In genomic region chr13:23711355-23711754, GRCh38 we compare ENCODE assay signal across 36 cellular contexts.
"Had no signal": no experiment of that assay in that cellular context is flagged by ENCODE, and none has a peak within 500 bp of the region (broad histone marks: within the 10 kb centered on the region; RNA-seq: fewer than 3 reads in every experiment).

No MANE protein-coding gene starts in this region.

- H3K36me3 ChIP-seq: ascending aorta, cardiac muscle cell had no signal

- H3K27me3 ChIP-seq: ascending aorta, cardiac muscle cell had no signal

- FAIRE-seq: bronchial epithelial cell, TTC549 had no signal

- H3K4me1 Mint-ChIP-seq: activated B cell treated with CpG ODN at 0.5 μM for 24 hours; activated CD4-positive, alpha-beta T cell treated with anti-CD3 and anti-CD28 coated beads, Interleukin-2, amount 10 ng/mL, durations not matched to agents 24 days and 14 days; activated naive CD4-positive, alpha-beta T cell treated with anti-CD3 and anti-CD28 coated beads, Interleukin-2, amount 10 ng/mL, durations not matched to agents 7 days and 5 days; activated naive CD8-positive, alpha-beta T cell treated with anti-CD3 and anti-CD28 coated beads, Interleukin-2, amount 10 ng/mL, durations not matched to agents 7 days and 5 days; activated naive CD8-positive, alpha-beta T cell treated with anti-CD3 and anti-CD28 coated beads, Interleukin-2, amount 50 U/mL, for 24 hours; brain; central memory CD8-positive, alpha-beta T cell had no signal

- H3K9me3 Mint-ChIP-seq: activated CD8-positive, alpha-beta T cell treated with anti-CD3 and anti-CD28 coated beads for 36 hours; activated naive CD4-positive, alpha-beta T cell treated with anti-CD3 and anti-CD28 coated beads, Interleukin-2, amount 10 ng/mL, durations not matched to agents 7 days and 5 days; activated naive CD4-positive, alpha-beta T cell treated with anti-CD3 and anti-CD28 coated beads, Interleukin-2, amount 50 U/mL, for 24 hours; activated naive CD8-positive, alpha-beta T cell treated with anti-CD3 and anti-CD28 coated beads, Interleukin-2, amount 10 ng/mL, durations not matched to agents 7 days and 5 days; activated naive CD8-positive, alpha-beta T cell treated with anti-CD3 and anti-CD28 coated beads, Interleukin-2, amount 50 U/mL, for 24 hours; activated T-helper 2 cell treated with anti-CD3 and anti-CD28 coated beads, Interferon-gamma antibody, Interleukin-2, Interleukin-4, amounts not matched to agents 10 μg/mL and 5 μg/mL and 100 μg/mL, durations not matched to agents 14 hours and 24 hours and 36 hours; central memory CD8-positive, alpha-beta T cell; T-helper 1 cell treated with Interleukin-12 subunit alpha and Interleukin-12 subunit beta and Interleukin-4 antibody, amounts not matched to agents 30 μg/mL and 1 μg/mL, for 36 hours; T-helper 2 cell treated with Interferon-gamma antibody and Interleukin-4, amounts not matched to agents 5 μg/mL and 100 μg/mL, for 36 hours had no signal

- H3K9me3 ChIP-seq: ascending aorta had no signal

- H3K27ac ChIP-seq: ascending aorta, cardiac muscle cell, VCaP had no signal

- DNase-seq: activated B cell treated with CpG ODN at 0.5 μM for 24 hours; activated CD4-positive, alpha-beta memory T cell treated with anti-CD3 and anti-CD28 coated beads for 36 hours; activated CD4-positive, alpha-beta T cell treated with anti-CD3 and anti-CD28 coated beads for 4 hours; activated CD4-positive, alpha-beta T cell treated with anti-CD3 and anti-CD28 coated beads, Interleukin-2, amount 10 ng/mL, durations not matched to agents 24 days and 14 days; activated CD4-positive, alpha-beta T cell treated with anti-CD3 and anti-CD28 coated beads, Interleukin-2, amount 50 U/mL, for 1 hour; activated CD4-positive, alpha-beta T cell treated with anti-CD3 and anti-CD28 coated beads, Interleukin-2, amount 50 U/mL, for 4 hours; activated CD4-positive, CD25-positive, alpha-beta regulatory T cell treated with anti-CD3 and anti-CD28 coated beads, Interleukin-2, amount 50 U/mL, for 72 hours; activated CD8-positive, alpha-beta memory T cell treated with anti-CD3 and anti-CD28 coated beads, Interleukin-2, amount 50 U/mL, for 4 hours; activated CD8-positive, alpha-beta T cell treated with anti-CD3 and anti-CD28 coated beads for 36 hours; activated effector memory CD4-positive, alpha-beta T cell treated with Interleukin-2 at 50 U/mL for 16 hours; activated gamma-delta T cell; activated naive CD4-positive, alpha-beta T cell treated with anti-CD3 and anti-CD28 coated beads, Interleukin-2, amount 10 ng/mL, durations not matched to agents 7 days and 5 days; activated naive CD4-positive, alpha-beta T cell treated with Interleukin-2 at 50 U/mL for 16 hours; activated naive CD8-positive, alpha-beta T cell treated with anti-CD3 and anti-CD28 coated beads, Interleukin-2, amount 10 ng/mL, durations not matched to agents 7 days and 5 days; activated naive CD8-positive, alpha-beta T cell treated with anti-CD3 and anti-CD28 coated beads, Interleukin-2, amount 50 U/mL, for 24 hours; activated T-cell treated with anti-CD3 and anti-CD28 coated beads for 4 hours; activated T-cell treated with anti-CD3 and anti-CD28 coated beads, Interleukin-2, amount 50 U/mL, for 1 hour; activated T-cell treated with anti-CD3 and anti-CD28 coated beads, Interleukin-2, amount 50 U/mL, for 4 hours; amygdala; anterior cingulate cortex; caudate nucleus; cerebellar nuclear complex; T-helper 2 cell; T-helper 9 cell had no signal

- H3K27ac Mint-ChIP-seq: activated B cell treated with CpG ODN at 0.5 μM for 24 hours; activated CD4-positive, alpha-beta memory T cell treated with anti-CD3 and anti-CD28 coated beads for 36 hours; activated CD4-positive, alpha-beta T cell treated with anti-CD3 and anti-CD28 coated beads, Interleukin-2, amount 10 ng/mL, durations not matched to agents 24 days and 14 days; activated CD8-positive, alpha-beta T cell treated with anti-CD3 and anti-CD28 coated beads for 36 hours; activated naive CD4-positive, alpha-beta T cell treated with anti-CD3 and anti-CD28 coated beads, Interleukin-2, amount 10 ng/mL, durations not matched to agents 7 days and 5 days; activated naive CD4-positive, alpha-beta T cell treated with anti-CD3 and anti-CD28 coated beads, Interleukin-2, amount 50 U/mL, for 24 hours; activated naive CD8-positive, alpha-beta T cell; activated naive CD8-positive, alpha-beta T cell treated with anti-CD3 and anti-CD28 coated beads, Interleukin-2, amount 10 ng/mL, durations not matched to agents 7 days and 5 days; activated naive CD8-positive, alpha-beta T cell treated with anti-CD3 and anti-CD28 coated beads, Interleukin-2, amount 50 U/mL, for 24 hours; activated T-helper 2 cell treated with anti-CD3 and anti-CD28 coated beads, Interferon-gamma antibody, Interleukin-2, Interleukin-4, amounts not matched to agents 10 μg/mL and 5 μg/mL and 100 μg/mL, durations not matched to agents 14 hours and 24 hours and 36 hours; T-helper 1 cell treated with Interleukin-12 subunit alpha and Interleukin-12 subunit beta and Interleukin-4 antibody, amounts not matched to agents 30 μg/mL and 1 μg/mL, for 36 hours; T-helper 2 cell treated with Interferon-gamma antibody and Interleukin-4, amounts not matched to agents 5 μg/mL and 100 μg/mL, for 36 hours had no signal

- ATAC-seq: activated CD8-positive, alpha-beta T cell treated with anti-CD3 and anti-CD28 coated beads for 36 hours; activated naive CD8-positive, alpha-beta T cell treated with anti-CD3 and anti-CD28 coated beads, Interleukin-2, amount 50 U/mL, for 24 hours; activated T-cell treated with anti-CD3 and anti-CD28 coated beads, Interleukin-2, amount 50 U/mL, for 4 hours had no signal

- H3K4me3 ChIP-seq: ascending aorta, cardiac muscle cell had no signal

- H3K4me3 Mint-ChIP-seq: activated B cell treated with CpG ODN at 0.5 μM for 24 hours; activated CD4-positive, alpha-beta memory T cell treated with anti-CD3 and anti-CD28 coated beads for 36 hours; activated CD4-positive, alpha-beta T cell treated with anti-CD3 and anti-CD28 coated beads, Interleukin-2, amount 10 ng/mL, durations not matched to agents 24 days and 14 days; activated CD8-positive, alpha-beta T cell treated with anti-CD3 and anti-CD28 coated beads for 36 hours; activated naive CD4-positive, alpha-beta T cell treated with anti-CD3 and anti-CD28 coated beads, Interleukin-2, amount 10 ng/mL, durations not matched to agents 7 days and 5 days; activated naive CD4-positive, alpha-beta T cell treated with anti-CD3 and anti-CD28 coated beads, Interleukin-2, amount 50 U/mL, for 24 hours; activated naive CD8-positive, alpha-beta T cell; activated naive CD8-positive, alpha-beta T cell treated with anti-CD3 and anti-CD28 coated beads, Interleukin-2, amount 10 ng/mL, durations not matched to agents 7 days and 5 days; activated naive CD8-positive, alpha-beta T cell treated with anti-CD3 and anti-CD28 coated beads, Interleukin-2, amount 50 U/mL, for 24 hours; activated T-cell treated with anti-CD3 and anti-CD28 coated beads, Interleukin-2, amount 50 U/mL, for 4 hours; brain; central memory CD8-positive, alpha-beta T cell; T-helper 1 cell treated with Interleukin-12 subunit alpha and Interleukin-12 subunit beta and Interleukin-4 antibody, amounts not matched to agents 30 μg/mL and 1 μg/mL, for 36 hours; T-helper 2 cell treated with Interferon-gamma antibody and Interleukin-4, amounts not matched to agents 5 μg/mL and 100 μg/mL, for 36 hours had no signal

- H3K4me1 ChIP-seq: ascending aorta had no signal

- H3K27me3 Mint-ChIP-seq: activated naive CD4-positive, alpha-beta T cell treated with anti-CD3 and anti-CD28 coated beads, Interleukin-2, amount 50 U/mL, for 24 hours; activated naive CD8-positive, alpha-beta T cell had no signal

- H3K36me3 Mint-ChIP-seq: activated CD4-positive, alpha-beta memory T cell treated with anti-CD3 and anti-CD28 coated beads for 36 hours; activated naive CD4-positive, alpha-beta T cell treated with anti-CD3 and anti-CD28 coated beads, Interleukin-2, amount 10 ng/mL, durations not matched to agents 7 days and 5 days; activated naive CD8-positive, alpha-beta T cell treated with anti-CD3 and anti-CD28 coated beads, Interleukin-2, amount 10 ng/mL, durations not matched to agents 7 days and 5 days; brain had no signal
